In genomic region chrX:131727778-131728177, GRCh38 we compare ENCODE assay signal across 23 cellular contexts.
DNase-seq lines count a peak whose midpoint lies in the region; ATAC-seq and TF ChIP-seq lines count a peak whose summit lies in the region.
"Had no signal": no experiment of that assay in that cellular context is flagged by ENCODE, and none has a peak within 500 bp of the region (broad histone marks: within the 10 kb centered on the region; RNA-seq: fewer than 3 reads in every experiment).

No MANE protein-coding gene starts in this region.

- intact Hi-C loops in breast epithelium (cut with DNase I; ENCODE audit: low total_unique reads) = no loop called here
- intact Hi-C loops in MCF 10A (cut with micrococcal nuclease) = loop anchor here (1.0 kb wide), 1 partner anchor 16 kb away; no protein-coding TSS in a partner anchor
- intact Hi-C loops in right lobe of liver (cut with DNase I) = no loop called here

- H3K9ac ChIP-seq in subcutaneous abdominal adipose tissue (ENCODE audit: low read length in 5 of 5) = no peak overlapping the region
- H3K9ac ChIP-seq: KMS-11 had no signal

- H3K9me3 Mint-ChIP-seq in MCF 10A (ENCODE audit: unreplicated experiment) (peaks cover 8% of the 10 kb centered on the region), T-cell (peaks cover 0 to 5% (median 4%) of the 10 kb centered on the region in 3 donors)
- H3K9me3 Mint-ChIP-seq: central memory CD8-positive, alpha-beta T cell had no signal

- H3K36me3 ChIP-seq in breast epithelium (no peaks in the 10 kb centered on the region), right lobe of liver (no peaks in the 10 kb centered on the region), subcutaneous abdominal adipose tissue (ENCODE audit: control insufficient read depth in 5 of 5, insufficient read depth in 5 of 5, low read length in 5 of 5) (no peaks in the 10 kb centered on the region), brain microvascular endothelial cell (replicated peaks) (no peaks in the 10 kb centered on the region)
- H3K36me3 ChIP-seq: left ventricle myocardium inferior, tibial artery had no signal

- no peaks in the 10 kb centered on the region for H3K27me3 Mint-ChIP-seq in MCF 10A (ENCODE audit: insufficient read depth, unreplicated experiment)
- H3K27me3 Mint-ChIP-seq in T-cell = no peaks in the 10 kb centered on the region
- H3K27me3 Mint-ChIP-seq: activated CD4-positive, alpha-beta memory T cell treated with anti-CD3 and anti-CD28 coated beads, Interleukin-2, amount 10 ng/mL, durations not matched to agents 7 days and 5 days; activated naive CD8-positive, alpha-beta T cell treated with anti-CD3 and anti-CD28 coated beads, Interleukin-2, amount 10 ng/mL, durations not matched to agents 7 days and 5 days; central memory CD8-positive, alpha-beta T cell; stimulated activated naive CD8-positive, alpha-beta T cell treated with anti-CD3 and anti-CD28 coated beads, Interleukin-15, amount 100 ng/mL, for 72 hours; T-helper 17 cell had no signal

- POLR2A ChIA-PET in MCF 10A (lab: Yijun Ruan, JAX) = interaction anchor here (0.7 kb wide), 1 partner anchor 9 kb away, joined by 3 read pairs; no protein-coding TSS in a partner anchor
- POLR2A ChIA-PET in T-cell (lab: Charles Lee) = no interaction called here

- H3K36me3 Mint-ChIP-seq in MCF 10A (ENCODE audit: insufficient read depth, unreplicated experiment) (no peaks in the 10 kb centered on the region), T-cell (no peaks in the 10 kb centered on the region)

- H3K4me1 ChIP-seq in breast epithelium (no peaks in the 10 kb centered on the region), right lobe of liver (peaks cover 0 to 7% (median 0%) of the 10 kb centered on the region in 4 donors), subcutaneous abdominal adipose tissue (ENCODE audit: control insufficient read depth in 5 of 5, insufficient read depth in 5 of 5, low read length in 5 of 5) (peaks cover 0 to 9% (median 8%) of the 10 kb centered on the region in 5 donors)
- H3K4me1 ChIP-seq: left ventricle myocardium inferior had no signal

- TF ChIP-seq CTCF in breast epithelium (IDR thresholded peaks at IDR 0.05) (no peak), MCF 10A (IDR thresholded peaks at IDR 0.05; ENCODE audit: unreplicated experiment) (no peak), right lobe of liver (IDR thresholded peaks at IDR 0.05) (no peak), brain microvascular endothelial cell (IDR thresholded peaks at IDR 0.05; ENCODE audit: low read depth, low read length, missing control alignments) (no peak)

- H3K27ac ChIP-seq in breast epithelium (no peak overlapping the region), right lobe of liver (no peak overlapping the region), subcutaneous abdominal adipose tissue (ENCODE audit: low read depth, low read length) (no peak overlapping the region), brain microvascular endothelial cell (no peak overlapping the region)
- H3K27ac ChIP-seq: KMS-11, left ventricle myocardium inferior, tibial artery had no signal

- H3K9me3 ChIP-seq in breast epithelium (peaks cover 0 to 10% of the 10 kb centered on the region in 2 donors), right lobe of liver (no peaks in the 10 kb centered on the region), subcutaneous abdominal adipose tissue (ENCODE audit: control insufficient read depth in 5 of 5, low read length in 5 of 5) (peaks cover 0 to 10% (median 3%) of the 10 kb centered on the region in 5 donors)
- H3K9me3 ChIP-seq: tibial artery had no signal

- H3K27ac Mint-ChIP-seq in MCF 10A (ENCODE audit: low read depth, unreplicated experiment) (no peak overlapping the region), T-cell (peak overlapping the region in 1 of 2 donors; percentile 99)
- H3K27ac Mint-ChIP-seq: activated CD4-positive, alpha-beta memory T cell treated with anti-CD3 and anti-CD28 coated beads, Interleukin-2, amount 10 ng/mL, durations not matched to agents 7 days and 5 days; activated naive CD8-positive, alpha-beta T cell treated with anti-CD3 and anti-CD28 coated beads, Interleukin-2, amount 10 ng/mL, durations not matched to agents 7 days and 5 days; mesothelial cell of epicardium; nephron progenitor cell; stimulated activated naive CD8-positive, alpha-beta T cell treated with anti-CD3 and anti-CD28 coated beads, Interleukin-15, amount 100 ng/mL, for 72 hours; T-helper 17 cell had no signal

- ATAC-seq in T-cell (replicated peaks in 1 of 4) = no peak
- no peak for ATAC-seq in right lobe of liver
- ATAC-seq: stimulated activated naive CD8-positive, alpha-beta T cell treated with anti-CD3 and anti-CD28 coated beads, Interleukin-15, amount 100 ng/mL, for 72 hours; T-helper 17 cell had no signal

- DNase-seq in breast epithelium (ENCODE audit: low spot score in 2 of 2) (no peak), MCF 10A (ENCODE audit: unreplicated experiment) (no peak), T-cell (no peak), right lobe of liver (no peak), 8988T (no peak), foreskin melanocyte (no peak), brain microvascular endothelial cell (no peak)
- DNase-seq: activated CD4-positive, alpha-beta memory T cell treated with anti-CD3 and anti-CD28 coated beads, Interleukin-2, amount 10 ng/mL, durations not matched to agents 7 days and 5 days; activated CD4-positive, alpha-beta T cell treated with anti-CD3 and anti-CD28 coated beads for 1 hour; activated effector memory CD4-positive, alpha-beta T cell treated with Interleukin-2 at 50 U/mL for 16 hours; activated naive CD8-positive, alpha-beta T cell treated with anti-CD3 and anti-CD28 coated beads, Interleukin-2, amount 10 ng/mL, durations not matched to agents 7 days and 5 days; AML-193; H7; left ventricle myocardium inferior; NCI-H345; nephron progenitor cell; stimulated activated naive CD8-positive, alpha-beta T cell treated with anti-CD3 and anti-CD28 coated beads, Interleukin-15, amount 100 ng/mL, for 72 hours; T-helper 17 cell; tibial artery had no signal

- in situ Hi-C loops in brain microvascular endothelial cell (cut with HindIII; ENCODE audit: low pct_ligation_motif_present, low sequenced_read_pairs) = no loop called here

- H3K4me3 Mint-ChIP-seq in MCF 10A (ENCODE audit: unreplicated experiment) (no peak overlapping the region), T-cell (peak overlapping the region in 2 of 3 donors; percentile 91)
- H3K4me3 Mint-ChIP-seq: activated CD4-positive, alpha-beta memory T cell treated with anti-CD3 and anti-CD28 coated beads, Interleukin-2, amount 10 ng/mL, durations not matched to agents 7 days and 5 days; activated naive CD8-positive, alpha-beta T cell treated with anti-CD3 and anti-CD28 coated beads, Interleukin-2, amount 10 ng/mL, durations not matched to agents 7 days and 5 days; central memory CD8-positive, alpha-beta T cell; mesothelial cell of epicardium; nephron progenitor cell; stimulated activated naive CD8-positive, alpha-beta T cell treated with anti-CD3 and anti-CD28 coated beads, Interleukin-15, amount 100 ng/mL, for 72 hours; T-helper 17 cell had no signal

- BruUV-seq in MCF 10A (replicated peaks; lab: Mats Ljungman, UMichigan) = no TSS peak

- H3K27me3 ChIP-seq in breast epithelium = no peaks in the 10 kb centered on the region
- peaks cover 0 to 6% of the 10 kb centered on the region in 2 donors for H3K27me3 ChIP-seq in right lobe of liver
- no peaks in the 10 kb centered on the region for H3K27me3 ChIP-seq in subcutaneous abdominal adipose tissue (ENCODE audit: control insufficient read depth in 5 of 5, insufficient read depth in 4 of 5, low read length in 5 of 5)
- no peaks in the 10 kb centered on the region for H3K27me3 ChIP-seq in brain microvascular endothelial cell (replicated peaks)
- H3K27me3 ChIP-seq: tibial artery had no signal

- 47% methylated on average over 8 of the region's 9 CpGs for WGBS in right lobe of liver (ENCODE audit: insufficient coverage, low coverage, low lambda C conversion rate, missing lambda C conversion rate)

- TF ChIP-seq POLR2A in breast epithelium (IDR thresholded peaks at IDR 0.05) = no peak
- no peak for TF ChIP-seq POLR2A in right lobe of liver (IDR thresholded peaks at IDR 0.05)

- CTCF ChIA-PET in MCF 10A (lab: Yijun Ruan, JAX) = interaction anchor here (0.6 to 0.8 kb wide), 3 partner anchors 9 to 46 kb away, joined by 3 to 4 read pairs (median 3); no protein-coding TSS in a partner anchor
- CTCF ChIA-PET in T-cell (lab: Charles Lee) = no interaction called here

- H3K4me3 ChIP-seq in breast epithelium (peak overlapping the region in 2 of 3 donors; percentile 54 to 68), right lobe of liver (peak overlapping the region; percentile 37 to 54 (median 54)), subcutaneous abdominal adipose tissue (ENCODE audit: low read depth in 1 of 5, low read length in 5 of 5) (peak overlapping the region; percentile 68 to 88 (median 71)), brain microvascular endothelial cell (ENCODE audit: low read depth, low read length) (no peak overlapping the region)
- H3K4me3 ChIP-seq: left ventricle myocardium inferior, tibial artery had no signal

- H3K4me1 Mint-ChIP-seq in MCF 10A (ENCODE audit: insufficient read depth, unreplicated experiment) (no peaks in the 10 kb centered on the region), T-cell (peaks cover 0 to 17% (median 10%) of the 10 kb centered on the region in 3 donors)
- H3K4me1 Mint-ChIP-seq: activated CD4-positive, alpha-beta memory T cell treated with anti-CD3 and anti-CD28 coated beads, Interleukin-2, amount 10 ng/mL, durations not matched to agents 7 days and 5 days; activated naive CD8-positive, alpha-beta T cell treated with anti-CD3 and anti-CD28 coated beads, Interleukin-2, amount 10 ng/mL, durations not matched to agents 7 days and 5 days; central memory CD8-positive, alpha-beta T cell; mesothelial cell of epicardium; nephron progenitor cell; stimulated activated naive CD8-positive, alpha-beta T cell treated with anti-CD3 and anti-CD28 coated beads, Interleukin-15, amount 100 ng/mL, for 72 hours; T-helper 17 cell had no signal
